19 cellular contexts compared by ENCODE assay signal in the genomic region with DNA sequence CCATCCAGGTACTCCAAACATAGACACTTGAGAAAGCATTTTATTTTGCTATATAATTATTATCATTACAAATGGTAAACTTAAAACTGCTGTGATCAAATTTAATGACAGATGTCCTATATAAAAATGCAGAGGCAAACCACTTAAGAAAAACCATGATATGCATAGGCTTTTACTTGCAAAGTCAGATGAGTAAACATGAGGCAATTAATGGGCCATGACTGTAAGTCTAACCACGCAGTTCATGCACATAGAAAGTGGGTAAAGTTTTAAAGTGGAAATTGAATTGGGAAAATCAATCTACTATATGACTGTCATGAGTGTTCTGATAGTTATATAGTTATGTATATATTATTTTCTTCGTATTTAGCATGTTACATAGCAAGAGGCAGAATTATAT.
"Had no signal": no experiment of that assay in that cellular context is flagged by ENCODE, and none has a peak within 500 bp of the region (broad histone marks: within the 10 kb centered on the region; RNA-seq: fewer than 3 reads in every experiment).

No MANE protein-coding gene starts in this region.

- H3K4me1 Mint-ChIP-seq: activated CD4-positive, alpha-beta T cell treated with anti-CD3 and anti-CD28 coated beads for 36 hours; stimulated activated memory B cell treated with anti-CD40 and anti-IgM and Interleukin-4, amounts not matched to agents 10 μg/mL and 1 μg/mL and 100 μg/mL, for 72 hours; WTC11 had no signal

- H3K4me3 Mint-ChIP-seq: activated CD4-positive, alpha-beta T cell treated with anti-CD3 and anti-CD28 coated beads for 36 hours; activated naive CD8-positive, alpha-beta T cell; immature natural killer cell; nephron; stimulated activated memory B cell treated with anti-CD40 and anti-IgM and Interleukin-4, amounts not matched to agents 10 μg/mL and 1 μg/mL and 100 μg/mL, for 72 hours; type B pancreatic cell; WTC11 had no signal

- H3K36me3 Mint-ChIP-seq: stimulated activated memory B cell treated with anti-CD40 and anti-IgM and Interleukin-4, amounts not matched to agents 10 μg/mL and 1 μg/mL and 100 μg/mL, for 72 hours; WTC11 had no signal

- H3K36me3 ChIP-seq: gastroesophageal sphincter had no signal

- H3K27ac ChIP-seq: esophagus muscularis mucosa, gastroesophageal sphincter, heart right ventricle, parathyroid adenoma, testis had no signal

- H3K4me3 ChIP-seq: esophagus muscularis mucosa, gastroesophageal sphincter, heart right ventricle, lung, testis had no signal

- H3K27me3 ChIP-seq: esophagus muscularis mucosa, gastroesophageal sphincter, heart right ventricle, testis had no signal

- H3K4me1 ChIP-seq: esophagus muscularis mucosa, gastroesophageal sphincter, heart right ventricle, parathyroid adenoma had no signal

- H3K27me3 Mint-ChIP-seq: activated CD4-positive, alpha-beta T cell treated with anti-CD3 and anti-CD28 coated beads for 36 hours; activated naive CD8-positive, alpha-beta T cell; stimulated activated memory B cell treated with anti-CD40 and anti-IgM and Interleukin-4, amounts not matched to agents 10 μg/mL and 1 μg/mL and 100 μg/mL, for 72 hours; type B pancreatic cell had no signal

- H3K9me3 ChIP-seq: esophagus muscularis mucosa, gastroesophageal sphincter, testis had no signal

- H3K9ac ChIP-seq: parathyroid adenoma had no signal

- H3K9me3 Mint-ChIP-seq: immature natural killer cell; nephron; stimulated activated memory B cell treated with anti-CD40 and anti-IgM and Interleukin-4, amounts not matched to agents 10 μg/mL and 1 μg/mL and 100 μg/mL, for 72 hours had no signal

- H3K27ac Mint-ChIP-seq: activated CD4-positive, alpha-beta T cell treated with anti-CD3 and anti-CD28 coated beads for 36 hours; activated naive CD8-positive, alpha-beta T cell; stimulated activated memory B cell treated with anti-CD40 and anti-IgM and Interleukin-4, amounts not matched to agents 10 μg/mL and 1 μg/mL and 100 μg/mL, for 72 hours; type B pancreatic cell; WTC11 had no signal

- DNase-seq: activated CD4-positive, alpha-beta T cell treated with anti-CD3 and anti-CD28 coated beads for 36 hours; activated CD4-positive, alpha-beta T cell treated with anti-CD3 and anti-CD28 coated beads, Interleukin-2, amount 50 U/mL, for 48 hours; amniotic stem cell; effector CD4-positive, alpha-beta T cell; heart right ventricle; immature natural killer cell; left colon; midbrain; stimulated activated CD4-positive, alpha-beta T cell treated with anti-CD3 and anti-CD28 coated beads, Interleukin-4, amount 100 ng/mL, for 4 hours; testis had no signal
